Comparison of ENCODE assay signal across 10 cellular contexts in the genomic region with DNA sequence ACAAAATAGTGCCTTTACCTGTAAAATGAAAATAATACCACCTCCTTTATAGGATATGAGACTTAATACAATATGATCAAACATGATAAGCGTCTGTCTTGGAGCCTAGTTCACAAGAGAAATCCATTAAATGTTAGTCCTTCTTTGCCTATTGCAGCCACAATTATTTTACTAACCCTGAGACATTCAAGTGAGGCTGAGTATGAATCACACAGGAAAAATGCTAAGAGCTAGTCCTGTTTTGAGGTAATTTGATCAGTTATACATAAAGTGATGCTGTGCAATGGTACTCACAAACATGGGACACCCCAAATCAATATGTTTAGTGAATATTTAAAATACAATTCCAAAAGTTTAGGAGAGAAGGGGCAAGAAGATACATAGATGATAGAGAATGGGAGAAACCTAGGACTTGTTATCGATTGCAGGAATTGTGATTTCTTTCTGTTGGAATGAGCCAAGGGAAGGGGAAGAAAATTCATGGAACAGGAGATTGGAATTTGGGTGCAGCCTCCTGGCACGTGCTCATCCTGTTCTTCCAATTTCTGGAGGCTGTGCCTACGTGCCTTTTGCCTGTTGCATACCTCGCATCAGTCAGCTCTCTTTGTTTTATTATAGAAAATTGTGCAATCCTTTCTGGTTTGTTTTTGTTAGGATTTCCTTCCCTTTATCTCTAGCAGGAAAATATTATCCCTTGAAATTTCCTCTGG. TPM values are rescaled to one million over a fixed set of nuclear protein-coding genes. Genes with fewer than 3 reads are reported as not detected.
DNase-seq lines count a peak whose midpoint lies in the region; TF ChIP-seq lines count a peak whose summit lies in the region.
"Had no signal": no experiment of that assay in that cellular context is flagged by ENCODE, and none has a peak within 500 bp of the region (broad histone marks: within the 10 kb centered on the region; RNA-seq: fewer than 3 reads in every experiment).

No MANE protein-coding gene starts in this region.

- H3K36me3 Mint-ChIP-seq in mesothelial cell of epicardium: peaks cover 9% of the 10 kb centered on the region

- intact Hi-C loops in lower leg skin (cut with DNase I; ENCODE audit: low total_unique reads): no loop called here

- no peak for TF ChIP-seq CTCF in choroid plexus epithelial cell (conservative IDR thresholded peaks at IDR 0.05; ENCODE audit: low read depth, low read length)
- no peak for TF ChIP-seq CTCF in mesothelial cell of epicardium (IDR thresholded peaks at IDR 0.05; ENCODE audit: unreplicated experiment)
- TF ChIP-seq CTCF in lower leg skin (IDR thresholded peaks at IDR 0.05): no peak

- no peak for TF ChIP-seq POLR2A in lower leg skin (IDR thresholded peaks at IDR 0.05)

- no peak overlapping the region for H3K4me3 Mint-ChIP-seq in mesothelial cell of epicardium
- H3K4me3 Mint-ChIP-seq: activated T-cell treated with anti-CD3 and anti-CD28 coated beads, Interleukin-2, amount 50 U/mL, for 72 hours had no signal

- 25 to 28% methylated on average over 5 of the region's 5 CpGs for WGBS in lower leg skin, 2 donors

- H3K4me1 Mint-ChIP-seq in mesothelial cell of epicardium: peaks cover 32% of the 10 kb centered on the region

- H3K9me3 Mint-ChIP-seq in mesothelial cell of epicardium: peaks cover 20% of the 10 kb centered on the region

- no peaks in the 10 kb centered on the region for H3K27me3 Mint-ChIP-seq in mesothelial cell of epicardium (ENCODE audit: low read depth)

- H3K27ac Mint-ChIP-seq in mesothelial cell of epicardium: peak overlapping the region; percentile 80
- H3K27ac Mint-ChIP-seq: activated T-cell treated with anti-CD3 and anti-CD28 coated beads, Interleukin-2, amount 50 U/mL, for 72 hours had no signal

- H3K4me3 ChIP-seq in choroid plexus epithelial cell (ENCODE audit: low read depth, low read length) (no peak overlapping the region), lower leg skin (ENCODE audit: low read depth, poor library complexity, severe bottlenecking) (no peak overlapping the region)

- peak; percentile 84 for DNase-seq in AG20443 (ENCODE audit: low spot score)
- peak; percentile 89 for DNase-seq in M059J (ENCODE audit: low read depth)
- DNase-seq in choroid plexus epithelial cell (ENCODE audit: low read depth): peak; percentile 84
- no peak for DNase-seq in mesothelial cell of epicardium (ENCODE audit: low spot score in 2 of 2, unreplicated experiment in 2 of 2)
- DNase-seq in mesenteric fat pad (ENCODE audit: low spot score): no peak
- no peak for DNase-seq in anterior cingulate cortex (lab: John Stamatoyannopoulos, UW)
- no peak for DNase-seq in lower leg skin (ENCODE audit: low spot score in 2 of 2)
- DNase-seq in NCI-H446 (lab: John Stamatoyannopoulos, UW): no peak
- DNase-seq: activated T-cell treated with anti-CD3 and anti-CD28 coated beads, Interleukin-2, amount 50 U/mL, for 72 hours; NCI-H1092 had no signal

RNA-seq across cellular contexts. Expression of a gene that starts 39.9 kb away (rescaled TPM):
- total RNA-seq in M059J (2014; rRNA removed; shearing (Covaris generic)): 25.5 and 38.3 TPM in 2 replicates
- 100 to 107 TPM (median 100 TPM) in 3 replicates for total RNA-seq in mesothelial cell of epicardium
- 69.8 TPM for total RNA-seq in mesenteric fat pad
- 10 to 100 TPM; 87.7 to 96.4 (median 91.0) TPM for total RNA-seq in lower leg skin

Comparison
In these comparisons a context has a peak if more than half of its experiments do, and no peak if none do; other contexts are left out.
1. DNase-seq: peak in AG20443 (single experiment), M059J (single experiment) and choroid plexus epithelial cell (single experiment); none in mesothelial cell of epicardium (0 of 2), mesenteric fat pad (single experiment), anterior cingulate cortex (0 of 58), lower leg skin (0 of 2) and NCI-H446 (0 of 2).